Comparison of ENCODE assay signal across 20 cellular contexts in the genomic region with DNA sequence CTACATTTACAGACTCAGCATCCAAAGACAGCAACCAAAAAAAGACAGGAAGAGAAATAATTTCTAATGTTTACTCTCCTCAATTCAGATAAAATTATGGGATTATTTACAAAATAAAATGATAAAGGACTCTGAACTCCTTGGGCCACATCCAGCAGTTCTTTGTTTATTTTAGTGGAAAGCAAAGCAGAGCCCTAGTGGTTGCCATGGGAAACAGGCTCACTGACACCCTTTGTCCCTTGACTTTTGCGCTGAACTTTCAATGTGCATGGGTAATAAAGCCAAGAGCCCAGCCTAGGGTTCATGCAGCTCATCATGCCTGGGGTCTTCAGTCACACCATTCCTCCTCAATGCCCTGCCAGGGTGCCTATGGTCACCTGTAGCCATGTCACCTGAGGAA.
DNase-seq lines count a peak whose midpoint lies in the region; ATAC-seq and TF ChIP-seq lines count a peak whose summit lies in the region.
"Had no signal": no experiment of that assay in that cellular context is flagged by ENCODE, and none has a peak within 500 bp of the region (broad histone marks: within the 10 kb centered on the region; RNA-seq: fewer than 3 reads in every experiment).

No MANE protein-coding gene starts in this region.

- peaks cover 7% of the 10 kb centered on the region for H3K36me3 Mint-ChIP-seq in nephron progenitor cell (ENCODE audit: low read depth)
- H3K36me3 Mint-ChIP-seq in activated CD4-positive, alpha-beta T cell treated with anti-CD3 and anti-CD28 coated beads, Interleukin-2, amount 10 ng/mL, durations not matched to agents 7 days and 5 days (ENCODE audit: low read depth): no peaks in the 10 kb centered on the region
- H3K36me3 Mint-ChIP-seq: activated naive CD8-positive, alpha-beta T cell treated with anti-CD3 and anti-CD28 coated beads for 36 hours had no signal

- no peak overlapping the region for H3K27ac Mint-ChIP-seq in nephron progenitor cell
- H3K27ac Mint-ChIP-seq in activated CD4-positive, alpha-beta T cell treated with anti-CD3 and anti-CD28 coated beads, Interleukin-2, amount 10 ng/mL, durations not matched to agents 7 days and 5 days: no peak overlapping the region
- H3K27ac Mint-ChIP-seq: activated CD8-positive, alpha-beta T cell treated with anti-CD3 and anti-CD28 coated beads, Interleukin-2, amount 10 ng/mL, durations not matched to agents 7 days and 5 days; activated naive CD8-positive, alpha-beta T cell treated with anti-CD3 and anti-CD28 coated beads for 36 hours; activated T-cell treated with anti-CD3 and anti-CD28 coated beads, Interleukin-2, amount 50 U/mL, for 72 hours had no signal

- H3K4me1 ChIP-seq in foreskin keratinocyte: no peaks in the 10 kb centered on the region
- H3K4me1 ChIP-seq: Caco-2, sigmoid colon had no signal

- no peak overlapping the region for H3K4me3 Mint-ChIP-seq in nephron progenitor cell
- H3K4me3 Mint-ChIP-seq in activated CD4-positive, alpha-beta T cell treated with anti-CD3 and anti-CD28 coated beads, Interleukin-2, amount 10 ng/mL, durations not matched to agents 7 days and 5 days: no peak overlapping the region
- H3K4me3 Mint-ChIP-seq: activated CD8-positive, alpha-beta T cell treated with anti-CD3 and anti-CD28 coated beads, Interleukin-2, amount 10 ng/mL, durations not matched to agents 7 days and 5 days; activated naive CD8-positive, alpha-beta T cell treated with anti-CD3 and anti-CD28 coated beads for 36 hours; activated T-cell treated with anti-CD3 and anti-CD28 coated beads, Interleukin-2, amount 50 U/mL, for 72 hours had no signal

- POLR2A ChIA-PET in activated CD4-positive, alpha-beta T cell treated with anti-CD3 and anti-CD28 coated beads, Interleukin-2, amount 10 ng/mL, durations not matched to agents 7 days and 5 days (lab: Charles Lee): no interaction called here

- TF ChIP-seq CTCF in cardiac fibroblast (IDR thresholded peaks at IDR 0.05; ENCODE audit: low read depth, low read length) (peak; percentile 1), nephron progenitor cell (IDR thresholded peaks at IDR 0.05) (peak; percentile 20), foreskin keratinocyte (conservative IDR thresholded peaks at IDR 0.05) (no peak)

- H3K4me1 Mint-ChIP-seq in nephron progenitor cell: peaks cover 25% of the 10 kb centered on the region
- H3K4me1 Mint-ChIP-seq in activated CD4-positive, alpha-beta T cell treated with anti-CD3 and anti-CD28 coated beads, Interleukin-2, amount 10 ng/mL, durations not matched to agents 7 days and 5 days: no peaks in the 10 kb centered on the region
- H3K4me1 Mint-ChIP-seq: activated naive CD8-positive, alpha-beta T cell treated with anti-CD3 and anti-CD28 coated beads for 36 hours had no signal

- no peak overlapping the region for H3K4me3 ChIP-seq in cardiac fibroblast (replicated peaks in 1 of 2; ENCODE audit: low read depth in 2 of 2, low read length in 2 of 2)
- H3K4me3 ChIP-seq: cardiac muscle cell, sigmoid colon, vagina had no signal

- ATAC-seq in GM18868 (IDR thresholded peaks at IDR 0.05; ENCODE audit: unreplicated experiment): no peak
- no peak for ATAC-seq in HG03571 (IDR thresholded peaks at IDR 0.05; ENCODE audit: unreplicated experiment)
- no peak for ATAC-seq in foreskin keratinocyte
- ATAC-seq: activated CD8-positive, alpha-beta T cell treated with anti-CD3 and anti-CD28 coated beads, Interleukin-2, amount 10 ng/mL, durations not matched to agents 7 days and 5 days; activated T-cell treated with anti-CD3 and anti-CD28 coated beads, Interleukin-2, amount 50 U/mL, for 72 hours had no signal

- H3K27me3 ChIP-seq in foreskin keratinocyte: no peaks in the 10 kb centered on the region
- H3K27me3 ChIP-seq: cardiac muscle cell, sigmoid colon, vagina had no signal

- CTCF ChIA-PET in activated CD4-positive, alpha-beta T cell treated with anti-CD3 and anti-CD28 coated beads, Interleukin-2, amount 10 ng/mL, durations not matched to agents 7 days and 5 days (lab: Charles Lee): no interaction called here

- peaks cover 15% of the 10 kb centered on the region for H3K9me3 Mint-ChIP-seq in nephron progenitor cell
- H3K9me3 Mint-ChIP-seq in activated CD4-positive, alpha-beta T cell treated with anti-CD3 and anti-CD28 coated beads, Interleukin-2, amount 10 ng/mL, durations not matched to agents 7 days and 5 days: no peaks in the 10 kb centered on the region
- H3K9me3 Mint-ChIP-seq: activated naive CD8-positive, alpha-beta T cell treated with anti-CD3 and anti-CD28 coated beads for 36 hours; activated T-cell treated with anti-CD3 and anti-CD28 coated beads, Interleukin-2, amount 50 U/mL, for 72 hours had no signal

- peaks cover 4% of the 10 kb centered on the region for H3K27me3 Mint-ChIP-seq in nephron progenitor cell (ENCODE audit: low read depth, poor library complexity)
- no peaks in the 10 kb centered on the region for H3K27me3 Mint-ChIP-seq in activated CD4-positive, alpha-beta T cell treated with anti-CD3 and anti-CD28 coated beads, Interleukin-2, amount 10 ng/mL, durations not matched to agents 7 days and 5 days
- H3K27me3 Mint-ChIP-seq: activated naive CD8-positive, alpha-beta T cell treated with anti-CD3 and anti-CD28 coated beads for 36 hours had no signal

- H3K27ac ChIP-seq in foreskin keratinocyte: no peak overlapping the region
- H3K27ac ChIP-seq: cardiac muscle cell, HL-60, KMS-11, sigmoid colon, vagina had no signal

- peak; percentile 33 for DNase-seq in COLO668 (lab: John Stamatoyannopoulos, UW; ENCODE audit: unreplicated experiment)
- DNase-seq in HuH-7 (ENCODE audit: low spot score): peak; percentile 25
- DNase-seq in cardiac fibroblast (ENCODE audit: low read depth in 2 of 2): no peak
- DNase-seq in nephron progenitor cell: no peak
- no peak for DNase-seq in activated CD4-positive, alpha-beta T cell treated with anti-CD3 and anti-CD28 coated beads, Interleukin-2, amount 10 ng/mL, durations not matched to agents 7 days and 5 days
- no peak for DNase-seq in foreskin keratinocyte
- DNase-seq: activated CD8-positive, alpha-beta T cell treated with anti-CD3 and anti-CD28 coated beads, Interleukin-2, amount 10 ng/mL, durations not matched to agents 7 days and 5 days; activated naive CD8-positive, alpha-beta T cell treated with anti-CD3 and anti-CD28 coated beads for 36 hours; activated T-cell treated with anti-CD3 and anti-CD28 coated beads, Interleukin-2, amount 50 U/mL, for 72 hours; effector memory CD4-positive, alpha-beta T cell; GDM1; occipital lobe; sigmoid colon had no signal

Comparison
In these comparisons a context has a peak if more than half of its experiments do, and no peak if none do; other contexts are left out.
1. DNase-seq: peak in COLO668 (single experiment) and HuH-7 (single experiment); none in cardiac fibroblast (0 of 2), nephron progenitor cell (single experiment), activated CD4-positive, alpha-beta T cell treated with anti-CD3 and anti-CD28 coated beads, Interleukin-2, amount 10 ng/mL, durations not matched to agents 7 days and 5 days (single experiment) and foreskin keratinocyte (0 of 2).